Comparison of ENCODE assay signal across 16 cellular contexts in genomic region chr5:565782-566445, GRCh38. TPM values are rescaled to one million over a fixed set of nuclear protein-coding genes. Genes with fewer than 3 reads are reported as not detected.
DNase-seq lines count a peak whose midpoint lies in the region; ATAC-seq and TF ChIP-seq lines count a peak whose summit lies in the region.
"Had no signal": no experiment of that assay in that cellular context is flagged by ENCODE, and none has a peak within 500 bp of the region (broad histone marks: within the 10 kb centered on the region; RNA-seq: fewer than 3 reads in every experiment).

No MANE protein-coding gene starts in this region.

- no peaks in the 10 kb centered on the region for H3K4me1 Mint-ChIP-seq in activated CD4-positive, alpha-beta memory T cell treated with anti-CD3 and anti-CD28 coated beads, Interleukin-2, amount 10 ng/mL, durations not matched to agents 7 days and 5 days
- H3K4me1 Mint-ChIP-seq: activated naive CD4-positive, alpha-beta T cell treated with anti-CD3 and anti-CD28 coated beads, Interleukin-2, amount 10 ng/mL, durations not matched to agents 7 days and 5 days had no signal

- POLR2A ChIA-PET in activated CD4-positive, alpha-beta memory T cell treated with anti-CD3 and anti-CD28 coated beads, Interleukin-2, amount 10 ng/mL, durations not matched to agents 7 days and 5 days (lab: Charles Lee) = no interaction called here

- no peak overlapping the region for H3K4me3 Mint-ChIP-seq in activated CD4-positive, alpha-beta memory T cell treated with anti-CD3 and anti-CD28 coated beads, Interleukin-2, amount 10 ng/mL, durations not matched to agents 7 days and 5 days
- H3K4me3 Mint-ChIP-seq: activated naive CD4-positive, alpha-beta T cell treated with anti-CD3 and anti-CD28 coated beads, Interleukin-2, amount 10 ng/mL, durations not matched to agents 7 days and 5 days had no signal

- peak; percentile 16 for DNase-seq in activated CD4-positive, alpha-beta memory T cell treated with anti-CD3 and anti-CD28 coated beads, Interleukin-2, amount 10 ng/mL, durations not matched to agents 7 days and 5 days
- DNase-seq in foreskin keratinocyte = peak in 1 of 2 donors; percentile 33
- DNase-seq in sciatic nerve (ENCODE audit: low spot score) = peak; percentile 41
- DNase-seq in C1 segment of cervical spinal cord (lab: John Stamatoyannopoulos, UW) = no peak
- no peak for DNase-seq in NCI-H128 (lab: John Stamatoyannopoulos, UW; ENCODE audit: unreplicated experiment)
- no peak for DNase-seq in activated T-cell treated with anti-CD3 and anti-CD28 coated beads, Interleukin-2, amount 50 U/mL, for 1 hour
- DNase-seq: activated CD4-positive, alpha-beta T cell treated with anti-CD3 and anti-CD28 coated beads for 4 hours; activated naive CD4-positive, alpha-beta T cell treated with anti-CD3 and anti-CD28 coated beads, Interleukin-2, amount 10 ng/mL, durations not matched to agents 7 days and 5 days; dermis blood vessel endothelial cell; GOT3; lower lobe of right lung; NCI-H1930; NK-92 treated with Interleukin-12 subunit alpha and Interleukin-12 subunit beta, amount 100 ng/mL, for 24 hours had no signal

- H3K4me1 ChIP-seq in HUES6 (ENCODE audit: control insufficient read depth, insufficient read depth, low read length) (peaks cover 4% of the 10 kb centered on the region; the same call in 1 of the 2 replicates), foreskin keratinocyte (no peaks in the 10 kb centered on the region)
- H3K4me1 ChIP-seq: lower lobe of right lung had no signal

- intact Hi-C loops in sciatic nerve (cut with DNase I) = no loop called here

- H3K27ac ChIP-seq in HUES6 (ENCODE audit: low read depth, low read length) (no peak overlapping the region), foreskin keratinocyte (no peak overlapping the region)
- H3K27ac ChIP-seq: lower lobe of right lung had no signal

- no peaks in the 10 kb centered on the region for H3K9me3 ChIP-seq in HUES6 (ENCODE audit: control insufficient read depth, insufficient read depth, low read depth, low read length)
- H3K9me3 ChIP-seq: lower lobe of right lung had no signal

- no peaks in the 10 kb centered on the region for H3K9me3 Mint-ChIP-seq in activated CD4-positive, alpha-beta memory T cell treated with anti-CD3 and anti-CD28 coated beads, Interleukin-2, amount 10 ng/mL, durations not matched to agents 7 days and 5 days
- H3K9me3 Mint-ChIP-seq: activated naive CD4-positive, alpha-beta T cell treated with anti-CD3 and anti-CD28 coated beads, Interleukin-2, amount 10 ng/mL, durations not matched to agents 7 days and 5 days had no signal

- peak; percentile 29 for TF ChIP-seq CTCF in foreskin keratinocyte (conservative IDR thresholded peaks at IDR 0.05)

- H3K36me3 Mint-ChIP-seq in activated CD4-positive, alpha-beta memory T cell treated with anti-CD3 and anti-CD28 coated beads, Interleukin-2, amount 10 ng/mL, durations not matched to agents 7 days and 5 days (ENCODE audit: low read depth) = no peaks in the 10 kb centered on the region
- H3K36me3 Mint-ChIP-seq: activated naive CD4-positive, alpha-beta T cell treated with anti-CD3 and anti-CD28 coated beads, Interleukin-2, amount 10 ng/mL, durations not matched to agents 7 days and 5 days; IgD-negative memory B cell had no signal

- no peak overlapping the region for H3K9ac ChIP-seq in HUES6 (ENCODE audit: low read length)

- peaks cover 47% of the 10 kb centered on the region for H3K27me3 ChIP-seq in HUES6 (ENCODE audit: control insufficient read depth, insufficient read depth, low read length)
- peaks cover 26% of the 10 kb centered on the region for H3K27me3 ChIP-seq in foreskin keratinocyte

- ATAC-seq in foreskin keratinocyte (peak; percentile 32), sciatic nerve (no peak), HG02588 (IDR thresholded peaks at IDR 0.05; ENCODE audit: unreplicated experiment) (no peak)

- H3K27me3 Mint-ChIP-seq in activated CD4-positive, alpha-beta memory T cell treated with anti-CD3 and anti-CD28 coated beads, Interleukin-2, amount 10 ng/mL, durations not matched to agents 7 days and 5 days = peaks cover 16% of the 10 kb centered on the region

- H3K36me3 ChIP-seq in HUES6 (ENCODE audit: control insufficient read depth, insufficient read depth, low read length) = no peaks in the 10 kb centered on the region
- H3K36me3 ChIP-seq: lower lobe of right lung had no signal

- CTCF ChIA-PET in activated CD4-positive, alpha-beta memory T cell treated with anti-CD3 and anti-CD28 coated beads, Interleukin-2, amount 10 ng/mL, durations not matched to agents 7 days and 5 days (lab: Charles Lee) = no interaction called here

- no peak overlapping the region for H3K27ac Mint-ChIP-seq in activated CD4-positive, alpha-beta memory T cell treated with anti-CD3 and anti-CD28 coated beads, Interleukin-2, amount 10 ng/mL, durations not matched to agents 7 days and 5 days
- H3K27ac Mint-ChIP-seq: activated naive CD4-positive, alpha-beta T cell treated with anti-CD3 and anti-CD28 coated beads, Interleukin-2, amount 10 ng/mL, durations not matched to agents 7 days and 5 days; IgD-negative memory B cell had no signal

- H3K4me3 ChIP-seq in HUES6 (ENCODE audit: low read depth, low read length) = peak overlapping the region; percentile 41
- H3K4me3 ChIP-seq: lower lobe of right lung had no signal

RNA-seq across cellular contexts. Expression of gene SLC9A3, which starts 41.7 kb away (rescaled TPM):
- total RNA-seq in activated CD4-positive, alpha-beta memory T cell treated with anti-CD3 and anti-CD28 coated beads, Interleukin-2, amount 10 ng/mL, durations not matched to agents 7 days and 5 days = 1 to 10 TPM; 1.2 to 1.6 TPM
- total RNA-seq in foreskin keratinocyte (0.65 and 0.85 TPM in 2 replicates), sciatic nerve (12.3 TPM)
- polyA plus RNA-seq in foreskin keratinocyte = 0.43 and 0.60 TPM in 2 replicates

RNA-seq across cellular contexts. Expression of gene CEP72, which starts 46.2 kb away (rescaled TPM):
- 10 to 100 TPM; 24.1 to 24.2 TPM for total RNA-seq in activated CD4-positive, alpha-beta memory T cell treated with anti-CD3 and anti-CD28 coated beads, Interleukin-2, amount 10 ng/mL, durations not matched to agents 7 days and 5 days
- total RNA-seq in foreskin keratinocyte (11.2 and 11.5 TPM in 2 replicates), sciatic nerve (7.5 TPM)
- 5.2 and 5.8 TPM in 2 replicates for polyA plus RNA-seq in foreskin keratinocyte

Comparison
In these comparisons a context has a peak if more than half of its experiments do, and no peak if none do; other contexts are left out.
1. DNase-seq: peak in activated CD4-positive, alpha-beta memory T cell treated with anti-CD3 and anti-CD28 coated beads, Interleukin-2, amount 10 ng/mL, durations not matched to agents 7 days and 5 days (single experiment) and sciatic nerve (single experiment); none in C1 segment of cervical spinal cord (0 of 14), NCI-H128 (single experiment) and activated T-cell treated with anti-CD3 and anti-CD28 coated beads, Interleukin-2, amount 50 U/mL, for 1 hour (single experiment).